8 cellular contexts compared by ENCODE assay signal in the genomic region with DNA sequence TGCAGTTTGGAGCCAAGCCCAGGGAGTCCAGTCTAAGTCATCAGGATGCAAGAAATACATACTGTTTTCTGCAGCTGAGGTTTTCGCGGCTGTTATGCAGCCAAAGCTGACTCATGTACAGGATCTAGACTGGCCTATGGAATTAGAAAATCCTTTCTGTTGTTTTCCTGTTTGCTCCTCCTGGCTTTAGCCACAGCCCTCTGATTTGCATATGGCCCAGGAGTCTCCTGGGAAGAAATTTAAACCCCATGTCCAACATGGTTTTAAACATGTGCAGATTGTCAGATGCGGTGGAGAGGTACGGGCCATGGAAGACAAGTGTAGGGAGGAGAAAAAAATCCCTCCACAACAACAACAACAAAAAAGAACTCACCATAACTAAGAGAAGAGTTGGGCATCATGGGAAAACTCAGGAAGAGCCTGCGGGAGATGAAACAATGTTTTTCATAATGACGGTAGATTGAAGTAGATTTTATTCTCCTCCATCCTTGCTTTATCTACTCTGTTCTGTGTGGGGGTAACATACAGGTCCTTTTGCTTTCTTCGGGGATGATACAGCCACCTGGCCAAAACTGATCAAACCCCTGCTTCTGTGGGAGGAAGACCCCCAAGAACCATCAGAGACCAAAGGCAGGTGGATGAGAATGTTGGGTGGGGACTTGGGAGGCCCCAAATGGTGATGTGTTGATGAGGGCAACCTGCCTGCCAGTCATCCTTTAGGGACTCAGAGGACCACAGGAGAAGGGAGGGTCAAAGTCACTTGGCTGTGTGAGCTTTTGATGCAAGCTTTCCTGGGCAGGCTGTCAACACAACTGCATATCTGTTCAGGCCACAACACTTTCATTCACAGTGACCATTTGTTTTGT. TPM values are rescaled to one million over a fixed set of nuclear protein-coding genes. Genes with fewer than 3 reads are reported as not detected.
DNase-seq lines count a peak whose midpoint lies in the region; ATAC-seq, FAIRE-seq and TF ChIP-seq lines count a peak whose summit lies in the region.

No MANE protein-coding gene starts in this region.

- ATAC-seq in PC-3 (peak; percentile 66), HG03378 (IDR thresholded peaks at IDR 0.05; ENCODE audit: unreplicated experiment) (no peak), HG03159 (IDR thresholded peaks at IDR 0.05; ENCODE audit: unreplicated experiment) (no peak)

- H3K18ac ChIP-seq in H1 (ENCODE audit: extremely low read depth, low read length), result peak overlapping the region; percentile 80

- H2BK12ac ChIP-seq in H1 (ENCODE audit: low read depth, low read length), result peak overlapping the region; percentile 99; the same call in 1 of the 2 replicates

- peak overlapping the region; percentile 81 for H3K9ac ChIP-seq in PC-3 (ENCODE audit: low read length)
- H3K9ac ChIP-seq in H1 (replicated peaks in 1 of 4; ENCODE audit: extremely low read depth in 1 of 4, low read depth in 3 of 4, low read length in 3 of 4), result peak overlapping the region in 3 of 4 experiments; percentile 42 to 89 (median 72); a peak in 6 of 7 replicates

- peak overlapping the region; percentile 24; the same call in 1 of the 2 replicates for H2BK20ac ChIP-seq in H1 (ENCODE audit: low read length)

- H3K4me3 Mint-ChIP-seq in activated CD4-positive, alpha-beta T cell treated with anti-CD3 and anti-CD28 coated beads, Interleukin-2, amount 10 ng/mL, durations not matched to agents 24 days and 14 days, result no peak overlapping the region

- no peak overlapping the region for H3K14ac ChIP-seq in H1 (ENCODE audit: insufficient read length)

- H3K27ac ChIP-seq in PC-3 (ENCODE audit: low read length) (peak overlapping the region; percentile 99), H1 (ENCODE audit: low read depth, low read length) (peak overlapping the region; percentile 94)

- CTCF ChIA-PET in PC-3 (lab: Charles Lee), result no interaction called here
- CTCF ChIA-PET in H1 (lab: Charles Lee; ENCODE audit: partially characterized antibody), result interaction anchor here (0.6 kb wide), 1 partner anchor 270 kb away, joined by 3 read pairs; no protein-coding TSS in a partner anchor

- H3K36me3 ChIP-seq in PC-3 (ENCODE audit: low read depth, low read length) (no peaks in the 10 kb centered on the region), H1 (ENCODE audit: control insufficient read depth in 2 of 4, insufficient read depth in 4 of 4, low read length in 3 of 4) (no peaks in the 10 kb centered on the region)

- H3K9me3 ChIP-seq in PC-3 (ENCODE audit: low read length) (no peaks in the 10 kb centered on the region), H1 (ENCODE audit: insufficient read depth in 2 of 2, low read depth in 1 of 2, low read length in 1 of 2) (no peaks in the 10 kb centered on the region)

- WGBS in H1 (ENCODE audit: extremely low coverage in 1 of 2, insufficient coverage in 1 of 2, insufficient read length in 1 of 2, insufficient replicate concordance in 2 of 2, low coverage in 1 of 2, low lambda C conversion rate in 2 of 2, missing lambda C conversion rate in 1 of 2), 2 experiments, result 68% methylated on average over 7 of the region's 7 CpGs; no CpG with 5 or more reads in 1 of the 2 experiments

- H3K79me2 ChIP-seq in PC-3 (ENCODE audit: low read length) (no peaks in the 10 kb centered on the region), H1 (ENCODE audit: control insufficient read depth in 1 of 2, insufficient read depth in 2 of 2, low read length in 2 of 2) (no peaks in the 10 kb centered on the region)

- H2BK15ac ChIP-seq in H1 (ENCODE audit: low read length), result peak overlapping the region; percentile 74; the same call in 1 of the 2 replicates

- TSS peak; percentile 100 for BruUV-seq in PC-3 (replicated peaks; lab: Mats Ljungman, UMichigan)

- no peak overlapping the region for H3K56ac ChIP-seq in H1 (replicated peaks; ENCODE audit: insufficient read length, low read depth, low read length)

- no peak for TF ChIP-seq RAD21 in H1 (IDR thresholded peaks at IDR 0.05 in 1 of 2, conservative IDR thresholded peaks at IDR 0.05 in 1 of 2; ENCODE audit: low read depth in 2 of 2, low read length in 2 of 2)

- H2AK5ac ChIP-seq in H1 (ENCODE audit: low read depth, low read length), result peak overlapping the region; percentile 34

- H3K4me3 ChIP-seq in PC-3 (ENCODE audit: low read length), result peak overlapping the region; percentile 50
- H3K4me3 ChIP-seq in H1 (ENCODE audit: extremely low read depth in 1 of 4, insufficient read depth in 2 of 4, low read depth in 3 of 4, low read length in 4 of 4), result no peak overlapping the region

- H3K27me3 ChIP-seq in PC-3 (ENCODE audit: low read length), result no peaks in the 10 kb centered on the region
- H3K27me3 ChIP-seq in H1 (replicated peaks in 1 of 4; ENCODE audit: control insufficient read depth in 3 of 4, extremely low read depth in 1 of 4, insufficient read depth in 3 of 4, low read length in 3 of 4), result no peaks in the 10 kb centered on the region

- TF ChIP-seq POLR2A in H1 (IDR thresholded peaks at IDR 0.05; ENCODE audit: control extremely low read depth in 1 of 2, low read depth in 2 of 2, low read length in 2 of 2), result peak; percentile 96 to 99

- H3K9me2 ChIP-seq in PC-3 (replicated peaks; ENCODE audit: low read length), result no peaks in the 10 kb centered on the region

- H2BK120ac ChIP-seq in H1 (replicated peaks; ENCODE audit: low read depth, low read length), result peak overlapping the region; percentile 73

- H3K4me1 ChIP-seq in PC-3 (ENCODE audit: insufficient read depth, low read length) (peaks cover 47% of the 10 kb centered on the region), H1 (replicated peaks in 1 of 4; ENCODE audit: control insufficient read depth in 3 of 4, insufficient read depth in 4 of 4, low read length in 3 of 4) (peaks cover 0 to 19% (median 8%) of the 10 kb centered on the region in 4 experiments; a peak in 6 of 7 replicates)

- peak overlapping the region; percentile 82 for H4K5ac ChIP-seq in H1 (ENCODE audit: insufficient read length, low read depth, low read length)

- peaks cover 56% of the 10 kb centered on the region for H3K4me1 Mint-ChIP-seq in activated CD4-positive, alpha-beta T cell treated with anti-CD3 and anti-CD28 coated beads, Interleukin-2, amount 10 ng/mL, durations not matched to agents 24 days and 14 days

- H3K9me3 Mint-ChIP-seq in activated CD4-positive, alpha-beta T cell treated with anti-CD3 and anti-CD28 coated beads, Interleukin-2, amount 10 ng/mL, durations not matched to agents 24 days and 14 days, result peaks cover 2% of the 10 kb centered on the region

- H4K20me1 ChIP-seq in PC-3 (ENCODE audit: low read length) (no peaks in the 10 kb centered on the region), H1 (replicated peaks in 1 of 2; ENCODE audit: control insufficient read depth in 1 of 2, insufficient read depth in 2 of 2, low read length in 2 of 2) (no peaks in the 10 kb centered on the region)

- POLR2A ChIA-PET in PC-3 (lab: Charles Lee; ENCODE audit: unreplicated experiment) (interaction anchor here (0.5 to 0.7 kb wide), 4 partner anchors 68 to 1799 kb away, joined by 3 to 7 read pairs (median 4); no protein-coding TSS in a partner anchor), H1 (lab: Charles Lee; ENCODE audit: partially characterized antibody) (interaction anchor here (0.6 to 2.8 kb wide), 20 partner anchors 9 to 1406 kb away, joined by 3 to 18 read pairs (median 3); no protein-coding TSS in a partner anchor)

- no peaks in the 10 kb centered on the region for H3K23me2 ChIP-seq in H1 (ENCODE audit: low read depth, low read length)

- peak overlapping the region; percentile 40 for H2AFZ ChIP-seq in PC-3 (ENCODE audit: low read length)
- H2AFZ ChIP-seq in H1 (ENCODE audit: low read length), result peak overlapping the region; percentile 9; the same call in 1 of the 2 replicates

- TF ChIP-seq CTCF in PC-3 (conservative IDR thresholded peaks at IDR 0.05; ENCODE audit: low read depth, low read length) (no peak), H1 (IDR thresholded peaks at IDR 0.05; ENCODE audit: control extremely low read depth in 1 of 3, insufficient read depth in 1 of 3, low read depth in 1 of 3, low read length in 3 of 3) (no peak)

- no peaks in the 10 kb centered on the region for H3K36me3 Mint-ChIP-seq in activated CD4-positive, alpha-beta T cell treated with anti-CD3 and anti-CD28 coated beads, Interleukin-2, amount 10 ng/mL, durations not matched to agents 24 days and 14 days (ENCODE audit: low read depth)

- no peaks in the 10 kb centered on the region for H3K27me3 Mint-ChIP-seq in activated CD4-positive, alpha-beta T cell treated with anti-CD3 and anti-CD28 coated beads, Interleukin-2, amount 10 ng/mL, durations not matched to agents 24 days and 14 days

- H4K91ac ChIP-seq in H1 (replicated peaks; ENCODE audit: insufficient read length, low read length), result peak overlapping the region; percentile 46

- intact Hi-C loops in activated CD4-positive, alpha-beta T cell treated with anti-CD3 and anti-CD28 coated beads, Interleukin-2, amount 10 ng/mL, durations not matched to agents 24 days and 14 days (cut with micrococcal nuclease), result no loop called here
- intact Hi-C loops in PC-3 (cut with micrococcal nuclease), result no loop called here

- no peak for DNase-seq in activated CD4-positive, alpha-beta T cell treated with anti-CD3 and anti-CD28 coated beads, Interleukin-2, amount 10 ng/mL, durations not matched to agents 24 days and 14 days
- DNase-seq in activated CD4-positive, alpha-beta T cell treated with anti-CD3 and anti-CD28 coated beads for 4 hours, result no peak
- DNase-seq in PC-3, result peak; percentile 94
- peak in 1 of 2 experiments; percentile 74 for DNase-seq in H1 (ENCODE audit: low read depth in 1 of 2, low spot score in 2 of 2)
- peak; percentile 79 for DNase-seq in pulmonary artery endothelial cell (ENCODE audit: low read depth, low spot score)
- DNase-seq in mucosa of gallbladder (ENCODE audit: low spot score), result no peak

- no peaks in the 10 kb centered on the region; the same call in 1 of the 2 replicates for H3K79me1 ChIP-seq in H1 (ENCODE audit: low read depth, low read length)

- peak overlapping the region; percentile 81 for H3K27ac Mint-ChIP-seq in activated CD4-positive, alpha-beta T cell treated with anti-CD3 and anti-CD28 coated beads, Interleukin-2, amount 10 ng/mL, durations not matched to agents 24 days and 14 days

- FAIRE-seq in H1 (lab: Jason Lieb, UNC), result peak; percentile 83

- H3K4ac ChIP-seq in H1 (replicated peaks; ENCODE audit: insufficient read length, low read depth, low read length), result no peak overlapping the region

- peak overlapping the region; percentile 99 for H2BK5ac ChIP-seq in H1 (ENCODE audit: low read depth, low read length)

- TF ChIP-seq EP300 in H1 (IDR thresholded peaks at IDR 0.05; ENCODE audit: borderline replicate concordance in 1 of 2, low read depth in 2 of 2, low read length in 2 of 2), result no peak

- H3F3A ChIP-seq in PC-3 (ENCODE audit: low read length, unreplicated experiment), result no peaks in the 10 kb centered on the region

- H4K8ac ChIP-seq in H1 (ENCODE audit: extremely low read depth, insufficient read depth, low read length), result no peak overlapping the region

- no peak overlapping the region for H3K23ac ChIP-seq in H1 (ENCODE audit: insufficient read length)

- peak overlapping the region; percentile 75 for H3K4me2 ChIP-seq in PC-3 (ENCODE audit: low read length)
- no peak overlapping the region for H3K4me2 ChIP-seq in H1 (ENCODE audit: insufficient read depth in 1 of 2, low read depth in 2 of 2, low read length in 2 of 2)

RNA-seq across cellular contexts. Expression of gene GNA12, which starts 29.8 kb away (rescaled TPM):
- 30.6 and 31.0 TPM in 2 replicates for total RNA-seq in activated CD4-positive, alpha-beta T cell treated with anti-CD3 and anti-CD28 coated beads, Interleukin-2, amount 10 ng/mL, durations not matched to agents 24 days and 14 days
- total RNA-seq in PC-3 (2014; rRNA removed), result 15.0 and 26.8 TPM in 2 replicates
- total RNA-seq in H1 (2021; fragmentation: NEBNext Ultra II Directional; extraction: Animal tissue kit (Norgen Biotek cat#: 25700)), result 95.6 and 96.5 TPM in 2 replicates
- 109 and 121 TPM in 2 replicates for polyA plus RNA-seq in H1 (2011; rRNA removed)
- 92.3 TPM for polyA plus RNA-seq in H1 (2011; cell fraction: cytosol; rRNA removed)
- polyA plus RNA-seq in H1 (2011; cell fraction: nucleus; rRNA removed), result 152 TPM
- polyA plus RNA-seq in H1 (2012, experiment 1 of 2), result 61.6 to 94.7 TPM (median 83.3 TPM) in 4 replicates
- 78.3 TPM for polyA plus RNA-seq in H1 (2012, experiment 2 of 2)
- polyA plus RNA-seq in H1 (2013, experiment 1 of 2), result 62.9 TPM
- 65.3 TPM for polyA plus RNA-seq in H1 (2013, experiment 2 of 2)
- 176 and 215 TPM in 2 replicates for polyA minus RNA-seq in H1 (2011; rRNA and poly(A)+ RNA removed)
- polyA minus RNA-seq in H1 (2011; cell fraction: cytosol; rRNA and poly(A)+ RNA removed), result 71.7 TPM
- polyA minus RNA-seq in H1 (2011; cell fraction: nucleus; rRNA and poly(A)+ RNA removed), result 67.7 TPM
- 20.4 and 31.0 TPM in 2 replicates for total RNA-seq in pulmonary artery endothelial cell
- total RNA-seq in mucosa of gallbladder, result 48.5 TPM

Comparison
In these comparisons a context has a peak if more than half of its experiments do, and no peak if none do; other contexts are left out.
1. DNase-seq: peak in PC-3 (single experiment) and pulmonary artery endothelial cell (single experiment); none in activated CD4-positive, alpha-beta T cell treated with anti-CD3 and anti-CD28 coated beads, Interleukin-2, amount 10 ng/mL, durations not matched to agents 24 days and 14 days (single experiment), activated CD4-positive, alpha-beta T cell treated with anti-CD3 and anti-CD28 coated beads for 4 hours (0 of 2) and mucosa of gallbladder (single experiment).